8 cellular contexts compared by ENCODE assay signal in genomic region chr19:5627395-5627904, GRCh38. TPM values are rescaled to one million over a fixed set of nuclear protein-coding genes. Genes with fewer than 3 reads are reported as not detected.
DNase-seq lines count a peak whose midpoint lies in the region; ATAC-seq and TF ChIP-seq lines count a peak whose summit lies in the region.

No MANE protein-coding gene starts in this region.

- CTCF ChIA-PET in CD4-positive, alpha-beta T cell (lab: Charles Lee): no interaction called here
- CTCF ChIA-PET in Calu3 (lab: Charles Lee): no interaction called here

- no peak for TF ChIP-seq CTCF in CD4-positive, alpha-beta T cell (IDR thresholded peaks at IDR 0.05)
- TF ChIP-seq CTCF in lung (IDR thresholded peaks at IDR 0.05; ENCODE audit: control extremely low read depth, extremely low read depth) (no peak), thyroid gland (IDR thresholded peaks at IDR 0.05) (no peak), Calu3 (IDR thresholded peaks at IDR 0.05; ENCODE audit: unreplicated experiment) (no peak)

- H3K27ac ChIP-seq in CD4-positive, alpha-beta T cell (ENCODE audit: low read depth, low read length): no peak overlapping the region
- peak overlapping the region in 1 of 2 donors; percentile 12 for H3K27ac ChIP-seq in lung (ENCODE audit: low read depth in 1 of 2, low read length in 1 of 2)
- peak overlapping the region; percentile 64 for H3K27ac ChIP-seq in subcutaneous abdominal adipose tissue (ENCODE audit: low read depth, low read length)
- H3K27ac ChIP-seq in thyroid gland: no peak overlapping the region

- H3K27me3 Mint-ChIP-seq in CD4-positive, alpha-beta T cell: no peaks in the 10 kb centered on the region
- H3K27me3 Mint-ChIP-seq in activated naive CD8-positive, alpha-beta T cell treated with anti-CD3 and anti-CD28 coated beads for 36 hours: peaks cover 6% of the 10 kb centered on the region
- no peaks in the 10 kb centered on the region for H3K27me3 Mint-ChIP-seq in Calu3 (ENCODE audit: unreplicated experiment)

- DNase-seq in CD4-positive, alpha-beta T cell: no peak
- peak; percentile 84 for DNase-seq in NCI-H2171 treated with DMSO at 0.1 percent for 48 hours (lab: John Stamatoyannopoulos, UW)
- DNase-seq in activated naive CD8-positive, alpha-beta T cell treated with anti-CD3 and anti-CD28 coated beads for 36 hours: peak; percentile 28
- peak; percentile 56 for DNase-seq in lung (ENCODE audit: low spot score)
- DNase-seq in 8988T: no peak
- no peak for DNase-seq in thyroid gland
- DNase-seq in Calu3: no peak

- H3K36me3 ChIP-seq in lung (ENCODE audit: control insufficient read depth in 2 of 2, insufficient read depth in 2 of 2, low read length in 2 of 2): peaks cover 6 to 21% of the 10 kb centered on the region in 2 donors
- peaks cover 9 to 41% (median 21%) of the 10 kb centered on the region in 5 donors for H3K36me3 ChIP-seq in subcutaneous abdominal adipose tissue (ENCODE audit: control insufficient read depth in 5 of 5, insufficient read depth in 5 of 5, low read length in 5 of 5)
- H3K36me3 ChIP-seq in thyroid gland: peaks cover 23 to 28% of the 10 kb centered on the region in 2 donors

- intact Hi-C loops in CD4-positive, alpha-beta T cell (cut with DNase I, micrococcal nuclease): loop anchor here in 1 of 2 experiments (10.0 kb wide), 1 partner anchor 1223 kb away; the partner anchor contains the start of genes CHAF1A and SH3GL1
- intact Hi-C loops in thyroid gland (cut with DNase I) (loop anchor here (10.0 kb wide), 1 partner anchor 67 kb away; the partner anchor contains the start of gene RPL36), Calu3 (cut with micrococcal nuclease; ENCODE audit: unreplicated experiment) (no loop called here)

- H3K4me3 ChIP-seq in lung: no peak overlapping the region
- no peak overlapping the region for H3K4me3 ChIP-seq in subcutaneous abdominal adipose tissue (ENCODE audit: low read depth in 1 of 5, low read length in 5 of 5)
- no peak overlapping the region for H3K4me3 ChIP-seq in thyroid gland (replicated peaks in 1 of 3)

- H3K27me3 ChIP-seq in CD4-positive, alpha-beta T cell (ENCODE audit: control insufficient read depth, insufficient read depth, low read length): no peaks in the 10 kb centered on the region
- H3K27me3 ChIP-seq in lung (ENCODE audit: control insufficient read depth, insufficient read depth): no peaks in the 10 kb centered on the region
- H3K27me3 ChIP-seq in subcutaneous abdominal adipose tissue (ENCODE audit: control insufficient read depth in 5 of 5, insufficient read depth in 4 of 5, low read length in 5 of 5): no peaks in the 10 kb centered on the region
- no peaks in the 10 kb centered on the region for H3K27me3 ChIP-seq in thyroid gland

- 25 to 59% methylated on average over 6 of the region's 6 CpGs for WGBS in lung, 2 donors
- 75 to 77% methylated on average over 6 of the region's 6 CpGs for WGBS in thyroid gland, 2 donors

- H3K4me1 ChIP-seq in lung (ENCODE audit: control insufficient read depth in 2 of 2, insufficient read depth in 2 of 2, low read length in 2 of 2) (peaks cover 6 to 22% of the 10 kb centered on the region in 2 donors), subcutaneous abdominal adipose tissue (ENCODE audit: control insufficient read depth in 5 of 5, insufficient read depth in 5 of 5, low read length in 5 of 5) (peaks cover 10 to 78% (median 77%) of the 10 kb centered on the region in 5 donors), thyroid gland (peaks cover 27 to 54% of the 10 kb centered on the region in 2 donors)

- peak overlapping the region; percentile 48 for H3K27ac Mint-ChIP-seq in CD4-positive, alpha-beta T cell
- H3K27ac Mint-ChIP-seq in activated naive CD8-positive, alpha-beta T cell treated with anti-CD3 and anti-CD28 coated beads for 36 hours: peak overlapping the region; percentile 58
- H3K27ac Mint-ChIP-seq in Calu3 (ENCODE audit: unreplicated experiment): no peak overlapping the region

- peaks cover 94% of the 10 kb centered on the region for H3K36me3 Mint-ChIP-seq in CD4-positive, alpha-beta T cell (ENCODE audit: low read depth)
- H3K36me3 Mint-ChIP-seq in activated naive CD8-positive, alpha-beta T cell treated with anti-CD3 and anti-CD28 coated beads for 36 hours: peaks cover 57% of the 10 kb centered on the region
- H3K36me3 Mint-ChIP-seq in Calu3 (ENCODE audit: insufficient read depth, unreplicated experiment): peaks cover 57% of the 10 kb centered on the region

- no TSS peak for BruUV-seq in Calu3 (replicated peaks; lab: Mats Ljungman, UMichigan)

- no peaks in the 10 kb centered on the region for H3K9me3 ChIP-seq in CD4-positive, alpha-beta T cell (ENCODE audit: control insufficient read depth, low read length)
- H3K9me3 ChIP-seq in lung (ENCODE audit: control insufficient read depth in 2 of 2, insufficient read depth in 1 of 2, low read length in 1 of 2) (no peaks in the 10 kb centered on the region), subcutaneous abdominal adipose tissue (ENCODE audit: control insufficient read depth in 5 of 5, low read length in 5 of 5) (no peaks in the 10 kb centered on the region), thyroid gland (no peaks in the 10 kb centered on the region)

- H3K9me3 Mint-ChIP-seq in CD4-positive, alpha-beta T cell: no peaks in the 10 kb centered on the region
- no peaks in the 10 kb centered on the region for H3K9me3 Mint-ChIP-seq in activated naive CD8-positive, alpha-beta T cell treated with anti-CD3 and anti-CD28 coated beads for 36 hours
- H3K9me3 Mint-ChIP-seq in Calu3 (ENCODE audit: low read depth, unreplicated experiment): no peaks in the 10 kb centered on the region

- POLR2A ChIA-PET in CD4-positive, alpha-beta T cell (lab: Charles Lee): interaction anchor here (1.3 kb wide), 1 partner anchor 93 kb away, joined by 3 read pairs; the partner anchor contains the start of genes CATSPERD and LONP1

- no peak for ATAC-seq in CD4-positive, alpha-beta T cell (ENCODE audit: poor library complexity)
- ATAC-seq in lung (ENCODE audit: insufficient read depth, low FRiP score): no peak

- no peak for TF ChIP-seq POLR2A in thyroid gland (IDR thresholded peaks at IDR 0.05)

- H3K4me1 Mint-ChIP-seq in CD4-positive, alpha-beta T cell (ENCODE audit: low read depth): peaks cover 92% of the 10 kb centered on the region
- H3K4me1 Mint-ChIP-seq in activated naive CD8-positive, alpha-beta T cell treated with anti-CD3 and anti-CD28 coated beads for 36 hours: peaks cover 69% of the 10 kb centered on the region
- peaks cover 24% of the 10 kb centered on the region for H3K4me1 Mint-ChIP-seq in Calu3 (ENCODE audit: low read depth, unreplicated experiment)

- H3K9ac ChIP-seq in subcutaneous abdominal adipose tissue (ENCODE audit: low read length in 5 of 5): no peak overlapping the region

- H3K4me3 Mint-ChIP-seq in CD4-positive, alpha-beta T cell: peak overlapping the region; percentile 77
- H3K4me3 Mint-ChIP-seq in activated naive CD8-positive, alpha-beta T cell treated with anti-CD3 and anti-CD28 coated beads for 36 hours: peak overlapping the region; percentile 5
- H3K4me3 Mint-ChIP-seq in Calu3 (ENCODE audit: low read depth, unreplicated experiment): no peak overlapping the region

RNA-seq across cellular contexts. Expression of gene SAFB, which starts 4.6 kb away (rescaled TPM):
- 100 to 1,000 TPM; 195 to 200 TPM for total RNA-seq in CD4-positive, alpha-beta T cell
- 100 to 1,000 TPM; 123 to 133 TPM for total RNA-seq in activated naive CD8-positive, alpha-beta T cell treated with anti-CD3 and anti-CD28 coated beads for 36 hours
- total RNA-seq in lung (100 to 1,000 TPM in 1 of 2 donors, 10 to 100 TPM in 1; 88.2 to 130 TPM), thyroid gland (100 to 1,000 TPM in 2 of 4 donors, 10 to 100 TPM in 2; 70.1 to 129 (median 86.7) TPM), Calu3 (2022) (87.3 and 88.0 TPM in 2 replicates)
- polyA plus RNA-seq in lung: 10 to 100 TPM; 59.5 to 67.2 TPM

RNA-seq across cellular contexts. Expression of gene SAFB2, which starts 4.9 kb away (rescaled TPM):
- 100 to 1,000 TPM; 238 to 246 TPM for total RNA-seq in CD4-positive, alpha-beta T cell
- 10 to 100 TPM; 79.5 to 84.1 TPM for total RNA-seq in activated naive CD8-positive, alpha-beta T cell treated with anti-CD3 and anti-CD28 coated beads for 36 hours
- total RNA-seq in lung: 10 to 100 TPM; 85.0 to 88.6 TPM
- 10 to 100 TPM; 39.7 to 51.9 TPM for polyA plus RNA-seq in lung
- total RNA-seq in thyroid gland: 10 to 100 TPM; 52.2 to 74.5 (median 65.3) TPM
- 71.7 and 72.8 TPM in 2 replicates for total RNA-seq in Calu3 (2022)

RNA-seq across cellular contexts. Expression of gene MICOS13, which starts 52.9 kb away (rescaled TPM):
- 10 to 100 TPM; 21.7 to 23.0 TPM for total RNA-seq in CD4-positive, alpha-beta T cell
- total RNA-seq in activated naive CD8-positive, alpha-beta T cell treated with anti-CD3 and anti-CD28 coated beads for 36 hours: 10 to 100 TPM; 44.6 to 53.5 TPM
- total RNA-seq in lung: 10 to 100 TPM; 26.6 to 78.2 TPM
- 100 to 1,000 TPM in 1 of 2 donors, 10 to 100 TPM in 1; 77.1 to 184 TPM for polyA plus RNA-seq in lung
- total RNA-seq in thyroid gland: 10 to 100 TPM; 20.1 to 68.3 (median 47.2) TPM
- 37.1 and 37.9 TPM in 2 replicates for total RNA-seq in Calu3 (2022)

RNA-seq across cellular contexts. Expression of gene HSD11B1L, which starts 53.4 kb away (rescaled TPM):
- 1 to 10 TPM; 2.4 to 2.9 TPM for total RNA-seq in CD4-positive, alpha-beta T cell
- 1 to 10 TPM; 1.5 to 3.2 TPM for total RNA-seq in activated naive CD8-positive, alpha-beta T cell treated with anti-CD3 and anti-CD28 coated beads for 36 hours
- total RNA-seq in lung: 10 to 100 TPM in 1 of 2 donors, 1 to 10 TPM in 1; 8.2 to 10.3 TPM
- 10 to 100 TPM in 1 of 2 donors, 1 to 10 TPM in 1; 7.5 to 12.2 TPM for polyA plus RNA-seq in lung
- 10 to 100 TPM in 3 of 4 donors, 1 to 10 TPM in 1; 7.3 to 30.4 (median 15.8) TPM for total RNA-seq in thyroid gland
- total RNA-seq in Calu3 (2022): 2.3 and 3.0 TPM in 2 replicates

RNA-seq across cellular contexts. Expression of gene TINCR, which starts 59.7 kb away (rescaled TPM):
- 1 to 10 TPM in 1 of 2 experiments, under 1 TPM in 1; 0.74 to 1.6 TPM for total RNA-seq in CD4-positive, alpha-beta T cell
- under 1 TPM; 0.29 to 0.34 TPM for total RNA-seq in activated naive CD8-positive, alpha-beta T cell treated with anti-CD3 and anti-CD28 coated beads for 36 hours
- total RNA-seq in lung (1 to 10 TPM; 1.8 to 2.0 TPM), thyroid gland (not detected), Calu3 (2022) (0.27 and 0.40 TPM in 2 replicates)
- 1 to 10 TPM; 1.0 to 2.0 TPM for polyA plus RNA-seq in lung

Comparison
In these comparisons a context has a peak if more than half of its experiments do, and no peak if none do; other contexts are left out.
1. DNase-seq: peak in NCI-H2171 treated with DMSO at 0.1 percent for 48 hours (single experiment), activated naive CD8-positive, alpha-beta T cell treated with anti-CD3 and anti-CD28 coated beads for 36 hours (single experiment) and lung (single experiment); none in CD4-positive, alpha-beta T cell (0 of 10), 8988T (single experiment), thyroid gland (0 of 2) and Calu3 (single experiment).